ENCODE assay signal across 24 cellular contexts in genomic region chr4:55407119-55407518, GRCh38. TPM values are rescaled to one million over a fixed set of nuclear protein-coding genes. Genes with fewer than 3 reads are reported as not detected.
A peak's percentile ranks its signal among the peaks of the same experiment; 100 is the strongest.
DNase-seq lines count a peak whose midpoint lies in the region; ATAC-seq and TF ChIP-seq lines count a peak whose summit lies in the region.
"Had no signal": no experiment of that assay in that cellular context is flagged by ENCODE, and none has a peak within 500 bp of the region (broad histone marks: within the 10 kb centered on the region; RNA-seq: fewer than 3 reads in every experiment).

No MANE protein-coding gene starts in this region.

- H3K4me3 ChIP-seq in CD8-positive, alpha-beta T cell (ENCODE audit: low read depth, low read length) = no peak overlapping the region
- H3K4me3 ChIP-seq: body of pancreas, hepatocyte had no signal

- no peaks in the 10 kb centered on the region for H3K9me3 ChIP-seq in CD8-positive, alpha-beta T cell (ENCODE audit: low read length)
- H3K9me3 ChIP-seq: body of pancreas had no signal

- ATAC-seq in activated T-helper 17 cell treated with anti-CD3 and anti-CD28 coated beads, Interleukin-2, amount 50 U/mL, for 72 hours (replicated peaks) = peak; percentile 55
- peak; percentile 70 for ATAC-seq in stimulated activated effector memory CD8-positive, alpha-beta T cell treated with anti-CD3 and anti-CD28 coated beads, Interleukin-12 subunit alpha, Interleukin-12 subunit beta, amount 100 ng/mL, for 72 hours
- ATAC-seq in CD8-positive, alpha-beta T cell = no peak
- no peak for ATAC-seq in HG02852 (IDR thresholded peaks at IDR 0.05; ENCODE audit: unreplicated experiment)
- ATAC-seq: activated CD8-positive, alpha-beta memory T cell treated with anti-CD3 and anti-CD28 coated beads, Interleukin-2, amount 10 ng/mL, durations not matched to agents 7 days and 5 days; body of pancreas had no signal

- intact Hi-C loops in CD8-positive, alpha-beta T cell (cut with DNase I, micrococcal nuclease) = no loop called here

- DNase-seq in activated T-cell treated with anti-CD3 and anti-CD28 coated beads, Interleukin-2, amount 50 U/mL, for 24 hours = no peak
- no peak for DNase-seq in activated T-cell treated with anti-CD3 and anti-CD28 coated beads, Interleukin-2, amount 50 U/mL, for 48 hours
- DNase-seq in iris pigment epithelial cell (ENCODE audit: low read depth) (peak; percentile 16), putamen (ENCODE audit: low spot score) (no peak)
- no peak for DNase-seq in stimulated activated effector memory CD8-positive, alpha-beta T cell treated with anti-CD3 and anti-CD28 coated beads, Interleukin-12 subunit alpha, Interleukin-12 subunit beta, amount 100 ng/mL, for 72 hours (ENCODE audit: low spot score in 2 of 2)
- no peak for DNase-seq in CD8-positive, alpha-beta T cell
- DNase-seq: 8988T; activated CD4-positive, alpha-beta T cell treated with anti-CD3 and anti-CD28 coated beads, Interleukin-2, amount 10 ng/mL, durations not matched to agents 7 days and 5 days; activated CD8-positive, alpha-beta memory T cell treated with anti-CD3 and anti-CD28 coated beads, Interleukin-2, amount 10 ng/mL, durations not matched to agents 7 days and 5 days; activated effector memory CD4-positive, alpha-beta T cell treated with anti-CD3 and anti-CD28 coated beads, Interleukin-2, amount 50 U/mL, for 16 hours; DMS79; effector CD8-positive, alpha-beta T cell; foreskin melanocyte; NCI-H1092; NCI-H2029 treated with DMSO at 0.1 percent for 48 hours; NCI-H2227 treated with DMSO at 0.1 percent for 48 hours; NCI-H69; posterior cingulate gyrus; stimulated activated CD8-positive, alpha-beta memory T cell treated with anti-CD3 and anti-CD28 coated beads, Interleukin-4, amount 100 ng/mL, for 48 hours had no signal

- H3K27me3 Mint-ChIP-seq in activated T-cell treated with anti-CD3 and anti-CD28 coated beads, Interleukin-2, amount 50 U/mL, for 24 hours = no peaks in the 10 kb centered on the region
- H3K27me3 Mint-ChIP-seq in activated T-helper 17 cell treated with anti-CD3 and anti-CD28 coated beads, Interleukin-2, amount 50 U/mL, for 72 hours = no peaks in the 10 kb centered on the region
- H3K27me3 Mint-ChIP-seq in CD8-positive, alpha-beta T cell (ENCODE audit: low read depth) = no peaks in the 10 kb centered on the region
- H3K27me3 Mint-ChIP-seq: activated CD4-positive, alpha-beta T cell treated with anti-CD3 and anti-CD28 coated beads, Interleukin-2, amount 10 ng/mL, durations not matched to agents 7 days and 5 days; activated CD8-positive, alpha-beta memory T cell treated with anti-CD3 and anti-CD28 coated beads, Interleukin-2, amount 10 ng/mL, durations not matched to agents 7 days and 5 days had no signal

- no peak overlapping the region for H3K4me3 Mint-ChIP-seq in activated T-cell treated with anti-CD3 and anti-CD28 coated beads, Interleukin-2, amount 50 U/mL, for 24 hours
- no peak overlapping the region for H3K4me3 Mint-ChIP-seq in activated T-helper 17 cell treated with anti-CD3 and anti-CD28 coated beads, Interleukin-2, amount 50 U/mL, for 72 hours
- H3K4me3 Mint-ChIP-seq in stimulated activated effector memory CD8-positive, alpha-beta T cell treated with anti-CD3 and anti-CD28 coated beads, Interleukin-12 subunit alpha, Interleukin-12 subunit beta, amount 100 ng/mL, for 72 hours = no peak overlapping the region
- no peak overlapping the region for H3K4me3 Mint-ChIP-seq in CD8-positive, alpha-beta T cell
- H3K4me3 Mint-ChIP-seq: activated CD4-positive, alpha-beta T cell treated with anti-CD3 and anti-CD28 coated beads, Interleukin-2, amount 10 ng/mL, durations not matched to agents 7 days and 5 days; activated CD8-positive, alpha-beta memory T cell treated with anti-CD3 and anti-CD28 coated beads, Interleukin-2, amount 10 ng/mL, durations not matched to agents 7 days and 5 days; neural crest cell had no signal

- peaks cover 57% of the 10 kb centered on the region for H3K4me1 Mint-ChIP-seq in activated T-cell treated with anti-CD3 and anti-CD28 coated beads, Interleukin-2, amount 50 U/mL, for 24 hours (ENCODE audit: low read depth)
- H3K4me1 Mint-ChIP-seq in activated T-helper 17 cell treated with anti-CD3 and anti-CD28 coated beads, Interleukin-2, amount 50 U/mL, for 72 hours = peaks cover 27% of the 10 kb centered on the region
- H3K4me1 Mint-ChIP-seq in stimulated activated effector memory CD8-positive, alpha-beta T cell treated with anti-CD3 and anti-CD28 coated beads, Interleukin-12 subunit alpha, Interleukin-12 subunit beta, amount 100 ng/mL, for 72 hours = peaks cover 37% of the 10 kb centered on the region
- H3K4me1 Mint-ChIP-seq in CD8-positive, alpha-beta T cell (ENCODE audit: low read depth) = peaks cover 51% of the 10 kb centered on the region

- TF ChIP-seq CTCF in CD8-positive, alpha-beta T cell (IDR thresholded peaks at IDR 0.05) = no peak

- POLR2A ChIA-PET in CD8-positive, alpha-beta T cell (lab: Charles Lee) = interaction anchor here (0.6 kb wide), 1 partner anchor 89 kb away, joined by 3 read pairs; no protein-coding TSS in a partner anchor

- peak overlapping the region; percentile 71 for H3K27ac Mint-ChIP-seq in activated T-cell treated with anti-CD3 and anti-CD28 coated beads, Interleukin-2, amount 50 U/mL, for 24 hours
- peak overlapping the region; percentile 85 for H3K27ac Mint-ChIP-seq in activated T-helper 17 cell treated with anti-CD3 and anti-CD28 coated beads, Interleukin-2, amount 50 U/mL, for 72 hours
- H3K27ac Mint-ChIP-seq in stimulated activated effector memory CD8-positive, alpha-beta T cell treated with anti-CD3 and anti-CD28 coated beads, Interleukin-12 subunit alpha, Interleukin-12 subunit beta, amount 100 ng/mL, for 72 hours = peak overlapping the region; percentile 2
- H3K27ac Mint-ChIP-seq in CD8-positive, alpha-beta T cell = no peak overlapping the region
- H3K27ac Mint-ChIP-seq: activated CD4-positive, alpha-beta T cell treated with anti-CD3 and anti-CD28 coated beads, Interleukin-2, amount 10 ng/mL, durations not matched to agents 7 days and 5 days; activated CD8-positive, alpha-beta memory T cell treated with anti-CD3 and anti-CD28 coated beads, Interleukin-2, amount 10 ng/mL, durations not matched to agents 7 days and 5 days had no signal

- no peak overlapping the region for H3K27ac ChIP-seq in CD8-positive, alpha-beta T cell (ENCODE audit: low read depth, low read length)
- H3K27ac ChIP-seq: hepatocyte had no signal

- no peaks in the 10 kb centered on the region for H3K9me3 Mint-ChIP-seq in activated T-cell treated with anti-CD3 and anti-CD28 coated beads, Interleukin-2, amount 50 U/mL, for 24 hours
- no peaks in the 10 kb centered on the region for H3K9me3 Mint-ChIP-seq in activated T-helper 17 cell treated with anti-CD3 and anti-CD28 coated beads, Interleukin-2, amount 50 U/mL, for 72 hours
- no peaks in the 10 kb centered on the region for H3K9me3 Mint-ChIP-seq in stimulated activated effector memory CD8-positive, alpha-beta T cell treated with anti-CD3 and anti-CD28 coated beads, Interleukin-12 subunit alpha, Interleukin-12 subunit beta, amount 100 ng/mL, for 72 hours
- H3K9me3 Mint-ChIP-seq in CD8-positive, alpha-beta T cell = no peaks in the 10 kb centered on the region
- H3K9me3 Mint-ChIP-seq: activated CD4-positive, alpha-beta T cell treated with anti-CD3 and anti-CD28 coated beads, Interleukin-2, amount 10 ng/mL, durations not matched to agents 7 days and 5 days; neural crest cell had no signal

- H3K4me1 ChIP-seq in CD8-positive, alpha-beta T cell (ENCODE audit: insufficient read depth, low read length) = peaks cover 3% of the 10 kb centered on the region

- CTCF ChIA-PET in CD8-positive, alpha-beta T cell (lab: Charles Lee) = no interaction called here

- peaks cover 84% of the 10 kb centered on the region for H3K36me3 Mint-ChIP-seq in activated T-cell treated with anti-CD3 and anti-CD28 coated beads, Interleukin-2, amount 50 U/mL, for 24 hours (ENCODE audit: low read depth)
- H3K36me3 Mint-ChIP-seq in activated T-helper 17 cell treated with anti-CD3 and anti-CD28 coated beads, Interleukin-2, amount 50 U/mL, for 72 hours (ENCODE audit: low read depth) = peaks cover 81% of the 10 kb centered on the region
- H3K36me3 Mint-ChIP-seq in stimulated activated effector memory CD8-positive, alpha-beta T cell treated with anti-CD3 and anti-CD28 coated beads, Interleukin-12 subunit alpha, Interleukin-12 subunit beta, amount 100 ng/mL, for 72 hours = peaks cover 86% of the 10 kb centered on the region
- H3K36me3 Mint-ChIP-seq in CD8-positive, alpha-beta T cell = peaks cover 46% of the 10 kb centered on the region

- H3K27me3 ChIP-seq in CD8-positive, alpha-beta T cell (ENCODE audit: insufficient read depth, low read length) = no peaks in the 10 kb centered on the region
- H3K27me3 ChIP-seq: body of pancreas, hepatocyte had no signal

- peaks cover 8% of the 10 kb centered on the region for H3K36me3 ChIP-seq in CD8-positive, alpha-beta T cell (ENCODE audit: insufficient read depth, low read length)

RNA-seq across cellular contexts. Expression of gene TMEM165, which starts 11.4 kb away (rescaled TPM):
- total RNA-seq in activated T-helper 17 cell treated with anti-CD3 and anti-CD28 coated beads, Interleukin-2, amount 50 U/mL, for 72 hours = 10 to 100 TPM; 60.5 to 81.9 TPM
- 10 to 100 TPM; 31.0 to 31.5 TPM for total RNA-seq in CD8-positive, alpha-beta T cell

Comparison
In these comparisons a context has a peak if more than half of its experiments do, and no peak if none do; other contexts are left out.
1. ATAC-seq: peak in activated T-helper 17 cell treated with anti-CD3 and anti-CD28 coated beads, Interleukin-2, amount 50 U/mL, for 72 hours (single experiment) and stimulated activated effector memory CD8-positive, alpha-beta T cell treated with anti-CD3 and anti-CD28 coated beads, Interleukin-12 subunit alpha, Interleukin-12 subunit beta, amount 100 ng/mL, for 72 hours (single experiment); none in CD8-positive, alpha-beta T cell (single experiment) and HG02852 (single experiment).